ENCODE assay signal across 15 cellular contexts in genomic region chr1:181396811-181397210, GRCh38.
A peak's percentile ranks its signal among the peaks of the same experiment; 100 is the strongest.
DNase-seq lines count a peak whose midpoint lies in the region; ATAC-seq and TF ChIP-seq lines count a peak whose summit lies in the region.
"Had no signal": no experiment of that assay in that cellular context is flagged by ENCODE, and none has a peak within 500 bp of the region (broad histone marks: within the 10 kb centered on the region; RNA-seq: fewer than 3 reads in every experiment).

No MANE protein-coding gene starts in this region.

- peak overlapping the region; percentile 40 for H3K27ac ChIP-seq in CD4-positive, alpha-beta memory T cell (ENCODE audit: low read depth, low read length)
- H3K27ac ChIP-seq in CD4-positive, alpha-beta T cell (ENCODE audit: low read depth, low read length) = no peak overlapping the region
- H3K27ac ChIP-seq in colonic mucosa = no peak overlapping the region
- H3K27ac ChIP-seq: C4-2B had no signal

- ATAC-seq in CD4-positive, alpha-beta T cell (ENCODE audit: poor library complexity) = no peak
- ATAC-seq: GM12878, K562 had no signal

- H3K36me3 Mint-ChIP-seq in activated CD4-positive, alpha-beta T cell treated with anti-CD3 and anti-CD28 coated beads, Interleukin-2, amount 10 ng/mL, durations not matched to agents 24 days and 14 days (ENCODE audit: low read depth) = no peaks in the 10 kb centered on the region
- H3K36me3 Mint-ChIP-seq in CD4-positive, alpha-beta memory T cell = no peaks in the 10 kb centered on the region
- no peaks in the 10 kb centered on the region for H3K36me3 Mint-ChIP-seq in CD4-positive, alpha-beta T cell (ENCODE audit: low read depth)

- H3K4me3 Mint-ChIP-seq in activated CD4-positive, alpha-beta T cell treated with anti-CD3 and anti-CD28 coated beads, Interleukin-2, amount 10 ng/mL, durations not matched to agents 24 days and 14 days = no peak overlapping the region
- peak overlapping the region in 1 of 8 donors; percentile 14 for H3K4me3 Mint-ChIP-seq in CD4-positive, alpha-beta memory T cell
- no peak overlapping the region for H3K4me3 Mint-ChIP-seq in CD4-positive, alpha-beta T cell
- H3K4me3 Mint-ChIP-seq: HFFc6 had no signal

- no peaks in the 10 kb centered on the region for H3K36me3 ChIP-seq in CD4-positive, alpha-beta memory T cell (ENCODE audit: insufficient read depth, low read length)
- H3K36me3 ChIP-seq in Loucy (ENCODE audit: insufficient read depth, low read length) (no peaks in the 10 kb centered on the region), colonic mucosa (no peaks in the 10 kb centered on the region)

- no peaks in the 10 kb centered on the region for H4K20me1 ChIP-seq in Loucy (ENCODE audit: insufficient read depth, low read length, poor library complexity, severe bottlenecking)

- peak overlapping the region in 1 of 2 donors; percentile 3 for H3K4me3 ChIP-seq in CD4-positive, alpha-beta memory T cell (ENCODE audit: low read length in 2 of 2)
- peak overlapping the region; percentile 48 for H3K4me3 ChIP-seq in Loucy (ENCODE audit: low read length, poor library complexity, severe bottlenecking)
- H3K4me3 ChIP-seq in colonic mucosa = no peak overlapping the region
- H3K4me3 ChIP-seq: GM12878, K562 had no signal

- no peaks in the 10 kb centered on the region for H3K27me3 Mint-ChIP-seq in activated CD4-positive, alpha-beta T cell treated with anti-CD3 and anti-CD28 coated beads, Interleukin-2, amount 10 ng/mL, durations not matched to agents 24 days and 14 days
- no peaks in the 10 kb centered on the region for H3K27me3 Mint-ChIP-seq in CD4-positive, alpha-beta memory T cell
- no peaks in the 10 kb centered on the region for H3K27me3 Mint-ChIP-seq in CD4-positive, alpha-beta T cell

- POLR2A ChIA-PET in CD4-positive, alpha-beta memory T cell (lab: Charles Lee; ENCODE audit: partially characterized antibody) = interaction anchor here (0.8 to 2.8 kb wide), 13 partner anchors 9 to 895 kb away, joined by 3 to 11 read pairs (median 4); partner anchors contain the start of gene ACBD6
- POLR2A ChIA-PET in CD4-positive, alpha-beta T cell (lab: Charles Lee) = interaction anchor here (0.6 to 2.6 kb wide), 14 partner anchors 10 to 895 kb away, joined by 3 to 14 read pairs (median 3); partner anchors contain the start of gene ACBD6

- H2AFZ ChIP-seq in Loucy (ENCODE audit: low read length) = no peak overlapping the region

- no peaks in the 10 kb centered on the region for H3K79me2 ChIP-seq in Loucy (ENCODE audit: insufficient read depth, low read length)

- H3F3A ChIP-seq in Loucy (ENCODE audit: low read depth) = no peaks in the 10 kb centered on the region

- no peaks in the 10 kb centered on the region for H3K9me2 ChIP-seq in Loucy (replicated peaks; ENCODE audit: low read depth, low read length)

- no peak for TF ChIP-seq CTCF in Loucy (conservative IDR thresholded peaks at IDR 0.05; ENCODE audit: low read length)
- no peak for TF ChIP-seq CTCF in CD4-positive, alpha-beta T cell (IDR thresholded peaks at IDR 0.05)
- no peak for TF ChIP-seq CTCF in colonic mucosa (IDR thresholded peaks at IDR 0.05)

- peaks cover 46% of the 10 kb centered on the region for H3K4me1 Mint-ChIP-seq in activated CD4-positive, alpha-beta T cell treated with anti-CD3 and anti-CD28 coated beads, Interleukin-2, amount 10 ng/mL, durations not matched to agents 24 days and 14 days
- H3K4me1 Mint-ChIP-seq in CD4-positive, alpha-beta memory T cell = peaks cover 9 to 43% (median 33%) of the 10 kb centered on the region in 4 donors
- H3K4me1 Mint-ChIP-seq in CD4-positive, alpha-beta T cell (ENCODE audit: low read depth) = peaks cover 53% of the 10 kb centered on the region

- H3K4me2 ChIP-seq in Loucy (ENCODE audit: low read depth, low read length, poor library complexity, severe bottlenecking) = peak overlapping the region; percentile 65

- CTCF ChIA-PET in CD4-positive, alpha-beta memory T cell (lab: Charles Lee; ENCODE audit: partially characterized antibody) = interaction anchor here (0.7 to 8.1 kb wide), 8 partner anchors 10 to 208 kb away, joined by 3 to 68 read pairs (median 4); no protein-coding TSS in a partner anchor
- CTCF ChIA-PET in CD4-positive, alpha-beta T cell (lab: Charles Lee) = interaction anchor here (1.0 to 1.8 kb wide), 5 partner anchors 10 to 28 kb away, joined by 3 to 4 read pairs (median 4); no protein-coding TSS in a partner anchor

- H3K9ac ChIP-seq in Loucy (ENCODE audit: low read depth, low read length, poor library complexity, severe bottlenecking) (no peak overlapping the region), colonic mucosa (ENCODE audit: low read depth in 2 of 2, low read length in 2 of 2) (no peak overlapping the region)

- H3K27ac Mint-ChIP-seq in activated CD4-positive, alpha-beta T cell treated with anti-CD3 and anti-CD28 coated beads, Interleukin-2, amount 10 ng/mL, durations not matched to agents 24 days and 14 days = no peak overlapping the region
- H3K27ac Mint-ChIP-seq in CD4-positive, alpha-beta memory T cell = no peak overlapping the region
- no peak overlapping the region for H3K27ac Mint-ChIP-seq in CD4-positive, alpha-beta T cell
- H3K27ac Mint-ChIP-seq: HFFc6 had no signal

- no peaks in the 10 kb centered on the region for H3K9me3 ChIP-seq in CD4-positive, alpha-beta memory T cell (ENCODE audit: control insufficient read depth in 1 of 2, low read length in 2 of 2)
- H3K9me3 ChIP-seq in Loucy (ENCODE audit: insufficient read depth, low read depth, low read length) = no peaks in the 10 kb centered on the region
- H3K9me3 ChIP-seq in CD4-positive, alpha-beta T cell (ENCODE audit: control insufficient read depth, low read length) = no peaks in the 10 kb centered on the region
- no peaks in the 10 kb centered on the region for H3K9me3 ChIP-seq in colonic mucosa

- no peaks in the 10 kb centered on the region for H3K9me3 Mint-ChIP-seq in activated CD4-positive, alpha-beta T cell treated with anti-CD3 and anti-CD28 coated beads, Interleukin-2, amount 10 ng/mL, durations not matched to agents 24 days and 14 days
- H3K9me3 Mint-ChIP-seq in CD4-positive, alpha-beta memory T cell = no peaks in the 10 kb centered on the region
- H3K9me3 Mint-ChIP-seq in CD4-positive, alpha-beta T cell = no peaks in the 10 kb centered on the region
- H3K9me3 Mint-ChIP-seq: HFFc6 had no signal

- intact Hi-C loops in activated CD4-positive, alpha-beta T cell treated with anti-CD3 and anti-CD28 coated beads, Interleukin-2, amount 10 ng/mL, durations not matched to agents 24 days and 14 days (cut with micrococcal nuclease) = loop anchor here (2.0 to 10.0 kb wide), 8 partner anchors 80 to 1220 kb away; partner anchors contain the start of genes ACBD6 and GLUL
- intact Hi-C loops in CD4-positive, alpha-beta memory T cell (cut with micrococcal nuclease) = loop anchor here (1.0 to 10.0 kb wide), 5 partner anchors 26 to 762 kb away; partner anchors contain the start of genes STX6 and XPR1
- intact Hi-C loops in CD4-positive, alpha-beta T cell (cut with DNase I, micrococcal nuclease) = loop anchor here in 1 of 2 experiments (1.0 to 2.0 kb wide), 2 partner anchors 28 to 312 kb away; no protein-coding TSS in a partner anchor
- intact Hi-C loops in colonic mucosa (cut with DNase I) = no loop called here

- H3K27me3 ChIP-seq in CD4-positive, alpha-beta memory T cell (ENCODE audit: insufficient read depth, low read length) = no peaks in the 10 kb centered on the region
- no peaks in the 10 kb centered on the region for H3K27me3 ChIP-seq in Loucy (ENCODE audit: insufficient read depth, low read length, poor library complexity, severe bottlenecking)
- H3K27me3 ChIP-seq in CD4-positive, alpha-beta T cell (ENCODE audit: control insufficient read depth, insufficient read depth, low read length) = no peaks in the 10 kb centered on the region
- no peaks in the 10 kb centered on the region for H3K27me3 ChIP-seq in colonic mucosa

- H3K4me1 ChIP-seq in CD4-positive, alpha-beta memory T cell (ENCODE audit: insufficient read depth, low read length) = peaks cover 74% of the 10 kb centered on the region
- H3K4me1 ChIP-seq in Loucy (ENCODE audit: insufficient read depth, low read length, poor library complexity, severe bottlenecking) (peaks cover 43% of the 10 kb centered on the region), colonic mucosa (no peaks in the 10 kb centered on the region)

- peak; percentile 61 for DNase-seq in activated CD4-positive, alpha-beta T cell treated with anti-CD3 and anti-CD28 coated beads, Interleukin-2, amount 10 ng/mL, durations not matched to agents 24 days and 14 days
- no peak for DNase-seq in activated CD4-positive, alpha-beta T cell treated with anti-CD3 and anti-CD28 coated beads for 1 hour
- peak in 1 of 5 donors; percentile 5 for DNase-seq in CD4-positive, alpha-beta memory T cell
- DNase-seq in CD4-positive, alpha-beta T cell = no peak
- no peak for DNase-seq in stimulated activated naive CD4-positive, alpha-beta T cell (lab: John Stamatoyannopoulos, UW)
- DNase-seq in colonic mucosa = no peak
- DNase-seq: 8988T, AML-193, DMS79, HCEC 1CT, HFFc6 had no signal
